In genomic region chr19:29941828-29942403, GRCh38 we compare ENCODE assay signal across 8 cellular contexts. TPM values are rescaled to one million over a fixed set of nuclear protein-coding genes. Genes with fewer than 3 reads are reported as not detected.
A peak's percentile ranks its signal among the peaks of the same experiment; 100 is the strongest.
DNase-seq lines count a peak whose midpoint lies in the region; ATAC-seq and TF ChIP-seq lines count a peak whose summit lies in the region.

Gene URI1, plus strand, starts transcription at chr19:29942239. Its CDS starts 309 bp downstream, at chr19:29942548.

- peaks cover 0 to 19% (median 3%) of the 10 kb centered on the region in 4 donors for H3K4me1 ChIP-seq in right lobe of liver

- CTCF ChIA-PET in BJ (lab: Yijun Ruan, JAX), result interaction anchor here (0.9 to 1.2 kb wide), 2 partner anchors 11 to 24 kb away, joined by 3 read pairs; no protein-coding TSS in a partner anchor

- WGBS in right lobe of liver (ENCODE audit: insufficient coverage, low coverage, low lambda C conversion rate, missing lambda C conversion rate), result 3% methylated on average over 33 of the region's 59 CpGs

- no peaks in the 10 kb centered on the region for H3K9me3 ChIP-seq in right lobe of liver

- TF ChIP-seq POLR2A in right lobe of liver (IDR thresholded peaks at IDR 0.05), result peak; percentile 65

- intact Hi-C loops in right lobe of liver (cut with DNase I), result no loop called here

- H3K27me3 ChIP-seq in BJ (ENCODE audit: control insufficient read depth, insufficient read depth, low read length), result no peaks in the 10 kb centered on the region
- no peaks in the 10 kb centered on the region for H3K27me3 ChIP-seq in right lobe of liver

- POLR2A ChIA-PET in BJ (lab: Charles Lee), result no interaction called here

- H3K27ac ChIP-seq in right lobe of liver, result peak within 1 kb of the TSS in 1 of 3 donors; percentile 52

- DNase-seq in BJ (ENCODE audit: low read depth) (no peak), NCI-H69 (lab: John Stamatoyannopoulos, UW) (peak; percentile 94), dermis blood vessel endothelial cell (peak; percentile 91), right lobe of liver (peak; percentile 92 to 95 (median 93))
- peak; percentile 94 for DNase-seq in activated CD4-positive, alpha-beta T cell treated with anti-CD3 and anti-CD28 coated beads, Interleukin-2, amount 50 U/mL, for 1 hour
- peak; percentile 95 for DNase-seq in stimulated activated CD4-positive, alpha-beta T cell treated with anti-CD3 and anti-CD28 coated beads, Interleukin-4, amount 100 ng/mL, for 1 hour

- H3K4me3 ChIP-seq in BJ (ENCODE audit: low read depth, low read length) (peak within 1 kb of the TSS; percentile 94), right lobe of liver (peak within 1 kb of the TSS; percentile 82 to 87 (median 86))

- TF ChIP-seq CTCF in BJ (IDR thresholded peaks at IDR 0.05; ENCODE audit: insufficient read depth, low read depth, low read length), result no peak
- no peak for TF ChIP-seq CTCF in right lobe of liver (IDR thresholded peaks at IDR 0.05)

- H3K36me3 ChIP-seq in BJ (ENCODE audit: control insufficient read depth, insufficient read depth, low read length) (0 out of 2 replicates have a peak, but pooled peaks cover 1% of the 10 kb centered on the region), right lobe of liver (no peaks in the 10 kb centered on the region)

- ATAC-seq in GM19324 (IDR thresholded peaks at IDR 0.05; ENCODE audit: low FRiP score, unreplicated experiment), result peak; percentile 94
- ATAC-seq in HG03457 (IDR thresholded peaks at IDR 0.05; ENCODE audit: unreplicated experiment), result peak; percentile 63
- ATAC-seq in right lobe of liver, result peak; percentile 98 to 99 (median 99)

RNA-seq across cellular contexts. Expression of gene URI1, which starts in this region (rescaled TPM):
- 27.7 and 59.1 TPM in 2 replicates for polyA plus RNA-seq in BJ (2011; rRNA removed)
- 38.4 and 43.8 TPM in 2 replicates for polyA minus RNA-seq in BJ (2011; rRNA and poly(A)+ RNA removed)
- total RNA-seq in dermis blood vessel endothelial cell (37.3 and 44.7 TPM in 2 replicates), right lobe of liver (10 to 100 TPM; 18.8 to 29.4 (median 22.2) TPM)
